In genomic region chr5:14830210-14831005, GRCh38 we compare ENCODE assay signal across 20 cellular contexts. TPM values are rescaled to one million over a fixed set of nuclear protein-coding genes. Genes with fewer than 3 reads are reported as not detected.
A peak's percentile ranks its signal among the peaks of the same experiment; 100 is the strongest.
DNase-seq lines count a peak whose midpoint lies in the region; ATAC-seq and TF ChIP-seq lines count a peak whose summit lies in the region.
"Had no signal": no experiment of that assay in that cellular context is flagged by ENCODE, and none has a peak within 500 bp of the region (broad histone marks: within the 10 kb centered on the region; RNA-seq: fewer than 3 reads in every experiment).

No MANE protein-coding gene starts in this region.

- H3K4me1 Mint-ChIP-seq in activated T-cell treated with anti-CD3 and anti-CD28 coated beads, Interleukin-2, amount 50 U/mL, for 72 hours (ENCODE audit: low read depth) = peaks cover 34% of the 10 kb centered on the region
- H3K4me1 Mint-ChIP-seq: GM23338 had no signal

- H3K27me3 Mint-ChIP-seq in activated T-cell treated with anti-CD3 and anti-CD28 coated beads, Interleukin-2, amount 50 U/mL, for 72 hours (ENCODE audit: low read depth) = no peaks in the 10 kb centered on the region
- H3K27me3 Mint-ChIP-seq: memory B cell; naive thymus-derived CD4-positive, alpha-beta T cell had no signal

- H3K9me3 ChIP-seq in skeletal muscle tissue (ENCODE audit: control insufficient read depth in 3 of 3, low read length in 3 of 3) (no peaks in the 10 kb centered on the region), hepatocyte (ENCODE audit: low read depth) (no peaks in the 10 kb centered on the region)

- H3K4me3 ChIP-seq in fibroblast of mammary gland (ENCODE audit: control insufficient read depth, low read depth, low read length) (no peak overlapping the region), skeletal muscle tissue (ENCODE audit: low read length in 3 of 3) (no peak overlapping the region), hepatocyte (no peak overlapping the region)
- H3K4me3 ChIP-seq: dorsolateral prefrontal cortex, GM23338 had no signal

- no peak overlapping the region for H2AFZ ChIP-seq in hepatocyte
- H2AFZ ChIP-seq: GM23338 had no signal

- H3K36me3 Mint-ChIP-seq in activated T-cell treated with anti-CD3 and anti-CD28 coated beads, Interleukin-2, amount 50 U/mL, for 72 hours (ENCODE audit: insufficient read depth in 2 of 2) = peaks cover 0 to 2% of the 10 kb centered on the region in 2 donors

- WGBS in hepatocyte (ENCODE audit: low lambda C conversion rate, missing lambda C conversion rate) = 94% methylated on average over 12 of the region's 12 CpGs

- no peak for DNase-seq in activated T-cell treated with anti-CD3 and anti-CD28 coated beads, Interleukin-2, amount 50 U/mL, for 72 hours
- no peak for DNase-seq in activated T-cell treated with anti-CD3 and anti-CD28 coated beads, Interleukin-2, amount 50 U/mL, for 1 hour
- DNase-seq in RPMI7951 (ENCODE audit: low read depth) = peak; percentile 58
- DNase-seq in fibroblast of mammary gland (ENCODE audit: low read depth) = peak; percentile 71
- DNase-seq in hepatocyte (ENCODE audit: low spot score) = no peak
- no peak for DNase-seq in left colon
- DNase-seq: activated CD4-positive, alpha-beta T cell treated with anti-CD3 and anti-CD28 coated beads, Interleukin-2, amount 50 U/mL, for 1 hour; activated naive CD4-positive, alpha-beta T cell treated with anti-CD3 and anti-CD28 coated beads for 36 hours; anterior cingulate cortex; DMS 273 treated with DMSO at 0.1 percent for 48 hours; dorsolateral prefrontal cortex; naive thymus-derived CD4-positive, alpha-beta T cell; NCI-H1694 treated with DMSO at 0.1 percent for 48 hours; posterior cingulate gyrus had no signal

- H3K4me1 ChIP-seq in skeletal muscle tissue (ENCODE audit: control insufficient read depth in 3 of 3, insufficient read depth in 3 of 3, low read length in 3 of 3) (peaks cover 27 to 43% (median 30%) of the 10 kb centered on the region in 3 donors), hepatocyte (ENCODE audit: insufficient read depth) (no peaks in the 10 kb centered on the region)

- TF ChIP-seq CTCF in fibroblast of mammary gland (conservative IDR thresholded peaks at IDR 0.05; ENCODE audit: control insufficient read depth, insufficient read depth, low read depth, low read length) = no peak
- TF ChIP-seq CTCF in hepatocyte (IDR thresholded peaks at IDR 0.05; ENCODE audit: poor library complexity) = no peak

- peak overlapping the region; percentile 17 for H3K27ac ChIP-seq in skeletal muscle tissue (ENCODE audit: low read depth, low read length)
- H3K27ac ChIP-seq in hepatocyte = no peak overlapping the region
- H3K27ac ChIP-seq: 22Rv1 had no signal

- H3K4me2 ChIP-seq in hepatocyte = no peak overlapping the region
- H3K4me2 ChIP-seq: GM23338 had no signal

- no peaks in the 10 kb centered on the region for H4K20me1 ChIP-seq in hepatocyte (ENCODE audit: insufficient read depth, poor library complexity, severe bottlenecking)

- intact Hi-C loops in left colon (cut with DNase I, micrococcal nuclease) = no loop called here

- no peaks in the 10 kb centered on the region for H3K9me3 Mint-ChIP-seq in activated T-cell treated with anti-CD3 and anti-CD28 coated beads, Interleukin-2, amount 50 U/mL, for 72 hours
- H3K9me3 Mint-ChIP-seq: activated naive CD4-positive, alpha-beta T cell treated with anti-CD3 and anti-CD28 coated beads for 36 hours; GM23338; memory B cell; naive thymus-derived CD4-positive, alpha-beta T cell had no signal

- H3K79me2 ChIP-seq in hepatocyte = peaks cover 10% of the 10 kb centered on the region

- peak overlapping the region; percentile 23 for H3K27ac Mint-ChIP-seq in activated T-cell treated with anti-CD3 and anti-CD28 coated beads, Interleukin-2, amount 50 U/mL, for 72 hours
- H3K27ac Mint-ChIP-seq: activated naive CD4-positive, alpha-beta T cell treated with anti-CD3 and anti-CD28 coated beads for 36 hours; GM23338; memory B cell had no signal

- no peak overlapping the region for H3K4me3 Mint-ChIP-seq in activated T-cell treated with anti-CD3 and anti-CD28 coated beads, Interleukin-2, amount 50 U/mL, for 72 hours
- H3K4me3 Mint-ChIP-seq: activated naive CD4-positive, alpha-beta T cell treated with anti-CD3 and anti-CD28 coated beads for 36 hours; GM23338; memory B cell; naive thymus-derived CD4-positive, alpha-beta T cell had no signal

- H3K36me3 ChIP-seq in skeletal muscle tissue (ENCODE audit: control insufficient read depth in 3 of 3, insufficient read depth in 3 of 3, low read length in 3 of 3) (peaks cover 0 to 3% (median 0%) of the 10 kb centered on the region in 3 donors), hepatocyte (replicated peaks; ENCODE audit: insufficient read depth, low read depth) (no peaks in the 10 kb centered on the region)

- ATAC-seq in activated T-cell treated with anti-CD3 and anti-CD28 coated beads, Interleukin-2, amount 50 U/mL, for 72 hours (replicated peaks in 1 of 2) = no peak
- ATAC-seq in HG03108 (IDR thresholded peaks at IDR 0.05; ENCODE audit: unreplicated experiment) = no peak
- ATAC-seq in left colon = no peak
- ATAC-seq: esophagus mucosa; GM23338; naive thymus-derived CD4-positive, alpha-beta T cell had no signal

- no peaks in the 10 kb centered on the region for H3K27me3 ChIP-seq in skeletal muscle tissue (ENCODE audit: control insufficient read depth in 3 of 3, insufficient read depth in 3 of 3, low read length in 3 of 3)
- no peaks in the 10 kb centered on the region for H3K27me3 ChIP-seq in hepatocyte
- H3K27me3 ChIP-seq: dorsolateral prefrontal cortex had no signal

- H3K9me2 ChIP-seq in hepatocyte (replicated peaks; ENCODE audit: insufficient read depth) = no peaks in the 10 kb centered on the region

- H3K9ac ChIP-seq in skeletal muscle tissue (ENCODE audit: low read depth in 1 of 3, low read length in 3 of 3) = no peak overlapping the region

RNA-seq across cellular contexts. Expression of gene ANKH, which starts 41.2 kb away (rescaled TPM):
- 100 to 1,000 TPM in 1 of 2 donors, 10 to 100 TPM in 1; 86.3 to 103 TPM for total RNA-seq in activated T-cell treated with anti-CD3 and anti-CD28 coated beads, Interleukin-2, amount 50 U/mL, for 72 hours
- total RNA-seq in RPMI7951 (2014; rRNA removed; shearing (Covaris generic)) = 57.0 and 70.5 TPM in 2 replicates
- total RNA-seq in skeletal muscle tissue = 13.0 TPM
- 23.6 and 29.9 TPM in 2 replicates for total RNA-seq in hepatocyte
- 27.6 and 28.9 TPM in 2 replicates for polyA plus RNA-seq in hepatocyte
- total RNA-seq in left colon = 100 to 1,000 TPM in 1 of 2 donors, 10 to 100 TPM in 1; 98.4 to 156 TPM

Comparison
In these comparisons a context has a peak if more than half of its experiments do, and no peak if none do; other contexts are left out.
1. DNase-seq: peak in RPMI7951 (single experiment) and fibroblast of mammary gland (single experiment); none in activated T-cell treated with anti-CD3 and anti-CD28 coated beads, Interleukin-2, amount 50 U/mL, for 72 hours (0 of 2), activated T-cell treated with anti-CD3 and anti-CD28 coated beads, Interleukin-2, amount 50 U/mL, for 1 hour (single experiment), hepatocyte (single experiment) and left colon (0 of 2).